In the genomic region with DNA sequence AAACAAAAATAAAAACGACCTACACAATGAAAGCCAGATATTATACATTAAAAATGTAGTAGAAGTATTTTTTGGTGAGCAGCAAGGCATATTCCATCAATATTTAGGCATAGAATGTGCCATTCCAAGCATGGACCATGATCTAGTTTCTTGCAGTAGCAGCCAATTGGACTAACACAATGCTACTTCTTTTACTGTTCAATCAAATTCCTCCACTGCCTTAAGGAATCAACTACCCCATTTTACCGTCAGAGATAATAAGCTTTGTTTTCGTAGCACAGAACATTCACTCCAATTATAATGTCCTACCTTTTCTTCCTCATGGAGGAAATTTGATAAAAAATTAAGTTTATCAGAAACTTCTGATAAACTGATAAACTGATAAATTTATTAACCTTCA, we compare ENCODE assay signal across 8 cellular contexts. TPM values are rescaled to one million over a fixed set of nuclear protein-coding genes. Genes with fewer than 3 reads are reported as not detected.
A peak's percentile ranks its signal among the peaks of the same experiment; 100 is the strongest.
DNase-seq lines count a peak whose midpoint lies in the region; ATAC-seq and TF ChIP-seq lines count a peak whose summit lies in the region.

No MANE protein-coding gene starts in this region.

- H3K4me1 ChIP-seq in NT2/D1 (ENCODE audit: insufficient read depth, insufficient read length) = no peaks in the 10 kb centered on the region
- peaks cover 19% of the 10 kb centered on the region for H3K4me1 ChIP-seq in endocrine pancreas (ENCODE audit: control insufficient read depth, insufficient read depth, low read length)

- H3K27me3 ChIP-seq in NT2/D1 (ENCODE audit: insufficient read depth, insufficient read length) = no peaks in the 10 kb centered on the region
- H3K27me3 ChIP-seq in endocrine pancreas (ENCODE audit: control insufficient read depth, insufficient read depth, low read length) = no peaks in the 10 kb centered on the region

- peak overlapping the region; percentile 99 for H3K27ac Mint-ChIP-seq in osteocyte (ENCODE audit: unreplicated experiment)

- H3K27me3 Mint-ChIP-seq in osteocyte (ENCODE audit: unreplicated experiment) = no peaks in the 10 kb centered on the region

- peaks cover 27% of the 10 kb centered on the region for H3K4me1 Mint-ChIP-seq in osteocyte (ENCODE audit: unreplicated experiment)

- H3K4me3 Mint-ChIP-seq in osteocyte (ENCODE audit: unreplicated experiment) = peak overlapping the region; percentile 96

- no peaks in the 10 kb centered on the region for H3K36me3 Mint-ChIP-seq in osteocyte (ENCODE audit: unreplicated experiment)

- H3K9ac ChIP-seq in NT2/D1 (ENCODE audit: insufficient read length, low read depth) (peak overlapping the region; percentile 98), endocrine pancreas (ENCODE audit: control insufficient read depth, insufficient read depth, low read length) (no peak overlapping the region)

- H3K36me3 ChIP-seq in NT2/D1 (ENCODE audit: insufficient read depth, insufficient read length, low read length) = peaks cover 14% of the 10 kb centered on the region
- H3K36me3 ChIP-seq in endocrine pancreas (ENCODE audit: control insufficient read depth, insufficient read depth, low read length) = no peaks in the 10 kb centered on the region

- no peak for TF ChIP-seq CTCF in osteocyte (IDR thresholded peaks at IDR 0.05)

- ATAC-seq in HG03460 (IDR thresholded peaks at IDR 0.05; ENCODE audit: unreplicated experiment) = no peak

- peak overlapping the region; percentile 82 for H3K4me3 ChIP-seq in NT2/D1 (ENCODE audit: insufficient read length, low read depth)
- H3K4me3 ChIP-seq in endocrine pancreas (ENCODE audit: control insufficient read depth, insufficient read depth, low read length) = peak overlapping the region; percentile 100

- DNase-seq in EH (ENCODE audit: low read depth) = peak; percentile 24
- no peak for DNase-seq in NT2/D1 (ENCODE audit: low read depth, low spot score)
- no peak for DNase-seq in osteocyte (ENCODE audit: extremely low spot score, unreplicated experiment)
- no peak for DNase-seq in activated CD4-positive, CD25-positive, alpha-beta regulatory T cell (lab: John Stamatoyannopoulos, UW)
- DNase-seq in NCI-H187 (lab: John Stamatoyannopoulos, UW) = no peak
- DNase-seq in dedifferentiated amniotic fluid mesenchymal stem cell (ENCODE audit: extremely low spot score) = no peak

- H3K9me3 Mint-ChIP-seq in osteocyte (ENCODE audit: unreplicated experiment) = no peaks in the 10 kb centered on the region

- H3K9me3 ChIP-seq in NT2/D1 (ENCODE audit: insufficient read depth, low read length) (no peaks in the 10 kb centered on the region), endocrine pancreas (ENCODE audit: control insufficient read depth, low read length) (no peaks in the 10 kb centered on the region)

RNA-seq across cellular contexts. Expression of gene LATS1, which starts 1.3 kb away (rescaled TPM):
- 33.8 and 33.9 TPM in 2 replicates for total RNA-seq in osteocyte

RNA-seq across cellular contexts. Expression of gene NUP43, which starts 29.7 kb away (rescaled TPM):
- 36.8 and 40.0 TPM in 2 replicates for total RNA-seq in osteocyte

RNA-seq across cellular contexts. Expression of gene PCMT1, which starts 33.0 kb away (rescaled TPM):
- 75.8 and 76.2 TPM in 2 replicates for total RNA-seq in osteocyte
